Comparison of ENCODE assay signal across 8 cellular contexts in genomic region chr6:158818008-158818579, GRCh38. TPM values are rescaled to one million over a fixed set of nuclear protein-coding genes. Genes with fewer than 3 reads are reported as not detected.
DNase-seq lines count a peak whose midpoint lies in the region; TF ChIP-seq lines count a peak whose summit lies in the region.

No MANE protein-coding gene starts in this region.

- H3K4me3 ChIP-seq in HFF-Myc (replicated peaks; ENCODE audit: low read depth, low read length) (peak overlapping the region; percentile 47), WI38 (ENCODE audit: low read depth, low read length) (peak overlapping the region; percentile 80), breast epithelium (peak overlapping the region; percentile 85 to 93 (median 92))

- H3K36me3 ChIP-seq in breast epithelium, result no peaks in the 10 kb centered on the region

- TF ChIP-seq CTCF in HFF-Myc (IDR thresholded peaks at IDR 0.05; ENCODE audit: low read depth, low read length, missing control alignments), result no peak
- TF ChIP-seq CTCF in WI38 (IDR thresholded peaks at IDR 0.05; ENCODE audit: low read depth, low read length), result no peak
- TF ChIP-seq CTCF in breast epithelium (IDR thresholded peaks at IDR 0.05), result no peak

- in situ Hi-C loops in G401 (cut with HindIII; ENCODE audit: low sequenced_read_pairs), result no loop called here

- intact Hi-C loops in breast epithelium (cut with DNase I; ENCODE audit: low total_unique reads), result loop anchor here (2.0 kb wide), 1 partner anchor 585 kb away; no protein-coding TSS in a partner anchor

- DNase-seq in HFF-Myc (ENCODE audit: extremely low read depth, low read depth) (no peak), NCI-H146 (lab: John Stamatoyannopoulos, UW) (peak; percentile 90), breast epithelium (ENCODE audit: low spot score in 2 of 2) (peak; percentile 67 to 84), iris pigment epithelial cell (ENCODE audit: low read depth) (peak; percentile 79), G401 (ENCODE audit: low spot score) (no peak)
- DNase-seq in stimulated activated CD4-positive, alpha-beta T cell treated with anti-CD3 and anti-CD28 coated beads, Interleukin-15, amount 100 ng/mL, for 1 hour (ENCODE audit: low read depth in 1 of 2, low spot score in 1 of 2), result peak; percentile 67 to 76

- H3K27me3 ChIP-seq in breast epithelium, result no peaks in the 10 kb centered on the region

- TF ChIP-seq POLR2A in GM10847 (IDR thresholded peaks at IDR 0.05; ENCODE audit: extremely low read depth, insufficient read length), result peak; percentile 95
- TF ChIP-seq POLR2A in breast epithelium (IDR thresholded peaks at IDR 0.05), result no peak

- H3K9me3 ChIP-seq in breast epithelium, result no peaks in the 10 kb centered on the region

- H3K27ac ChIP-seq in breast epithelium, result peak overlapping the region; percentile 99

- no peaks in the 10 kb centered on the region for H3K4me1 ChIP-seq in breast epithelium

RNA-seq across cellular contexts. Expression of gene EZR, which starts 1.1 kb away (rescaled TPM):
- total RNA-seq in breast epithelium, result 100 to 1,000 TPM in 1 of 3 donors, 10 to 100 TPM in 2; 29.1 to 154 (median 59.3) TPM
- 206 and 261 TPM in 2 replicates for total RNA-seq in G401 (2014; rRNA removed; shearing (Covaris generic))

Comparison
In these comparisons a context has a peak if more than half of its experiments do, and no peak if none do; other contexts are left out.
1. DNase-seq: peak in NCI-H146 (single experiment), breast epithelium (2 of 2), iris pigment epithelial cell (single experiment) and stimulated activated CD4-positive, alpha-beta T cell treated with anti-CD3 and anti-CD28 coated beads, Interleukin-15, amount 100 ng/mL, for 1 hour (2 of 2); none in HFF-Myc (single experiment) and G401 (single experiment).
2. Peak in every context shown above with its lines, with median percentiles within 50 percentile points of each other: H3K4me3 ChIP-seq.